ENCODE assay signal across 18 cellular contexts in genomic region chr17:2745317-2746037, GRCh38. TPM values are rescaled to one million over a fixed set of nuclear protein-coding genes. Genes with fewer than 3 reads are reported as not detected.
"Had no signal": no experiment of that assay in that cellular context is flagged by ENCODE, and none has a peak within 500 bp of the region (broad histone marks: within the 10 kb centered on the region; RNA-seq: fewer than 3 reads in every experiment).

No MANE protein-coding gene starts in this region.

- H3K27ac ChIP-seq: epithelial cell of prostate, parathyroid adenoma, right lobe of liver, spleen, upper lobe of left lung had no signal

- H3K4me1 Mint-ChIP-seq: activated CD4-positive, alpha-beta memory T cell treated with anti-CD3 and anti-CD28 coated beads, Interleukin-2, amount 10 ng/mL, durations not matched to agents 7 days and 5 days; activated CD4-positive, alpha-beta T cell treated with anti-CD3 and anti-CD28 coated beads for 36 hours; activated naive CD8-positive, alpha-beta T cell treated with anti-CD3 and anti-CD28 coated beads, Interleukin-2, amount 10 ng/mL, durations not matched to agents 7 days and 5 days; stimulated activated naive B cell treated with anti-CD40 and anti-IgM and Interleukin-4, amounts not matched to agents 10 μg/mL and 1 μg/mL and 100 μg/mL, for 72 hours had no signal

- ATAC-seq: activated CD4-positive, alpha-beta T cell treated with anti-CD3 and anti-CD28 coated beads for 36 hours; activated T-cell treated with anti-CD3 and anti-CD28 coated beads, Interleukin-2, amount 50 U/mL, for 72 hours; right lobe of liver; stimulated activated naive B cell treated with anti-CD40 and anti-IgM and Interleukin-4, amounts not matched to agents 10 μg/mL and 1 μg/mL and 100 μg/mL, for 72 hours had no signal

- H3K27ac Mint-ChIP-seq: activated CD4-positive, alpha-beta memory T cell treated with anti-CD3 and anti-CD28 coated beads, Interleukin-2, amount 10 ng/mL, durations not matched to agents 7 days and 5 days; activated CD4-positive, alpha-beta T cell treated with anti-CD3 and anti-CD28 coated beads for 36 hours; activated naive CD8-positive, alpha-beta T cell treated with anti-CD3 and anti-CD28 coated beads, Interleukin-2, amount 10 ng/mL, durations not matched to agents 7 days and 5 days; activated T-cell treated with anti-CD3 and anti-CD28 coated beads, Interleukin-2, amount 50 U/mL, for 72 hours; stimulated activated naive B cell treated with anti-CD40 and anti-IgM and Interleukin-4, amounts not matched to agents 10 μg/mL and 1 μg/mL and 100 μg/mL, for 72 hours had no signal

- H3K9ac ChIP-seq: parathyroid adenoma had no signal

- H3K36me3 ChIP-seq: right lobe of liver, spleen, upper lobe of left lung had no signal

- H3K79me2 ChIP-seq: parathyroid adenoma had no signal

- H3K9me3 Mint-ChIP-seq: activated CD4-positive, alpha-beta memory T cell treated with anti-CD3 and anti-CD28 coated beads, Interleukin-2, amount 10 ng/mL, durations not matched to agents 7 days and 5 days; activated naive CD8-positive, alpha-beta T cell treated with anti-CD3 and anti-CD28 coated beads, Interleukin-2, amount 10 ng/mL, durations not matched to agents 7 days and 5 days; activated T-cell treated with anti-CD3 and anti-CD28 coated beads, Interleukin-2, amount 50 U/mL, for 72 hours; neural crest cell; stimulated activated naive B cell treated with anti-CD40 and anti-IgM and Interleukin-4, amounts not matched to agents 10 μg/mL and 1 μg/mL and 100 μg/mL, for 72 hours had no signal

- H3K36me3 Mint-ChIP-seq: activated naive CD8-positive, alpha-beta T cell treated with anti-CD3 and anti-CD28 coated beads, Interleukin-2, amount 10 ng/mL, durations not matched to agents 7 days and 5 days; stimulated activated naive B cell treated with anti-CD40 and anti-IgM and Interleukin-4, amounts not matched to agents 10 μg/mL and 1 μg/mL and 100 μg/mL, for 72 hours had no signal

- H3K9me3 ChIP-seq: right lobe of liver, spleen, upper lobe of left lung had no signal

- H3K4me1 ChIP-seq: parathyroid adenoma had no signal

- H3K4me3 ChIP-seq: right lobe of liver, spleen, upper lobe of left lung had no signal

- H3K4me3 Mint-ChIP-seq: activated CD4-positive, alpha-beta memory T cell treated with anti-CD3 and anti-CD28 coated beads, Interleukin-2, amount 10 ng/mL, durations not matched to agents 7 days and 5 days; activated CD4-positive, alpha-beta T cell treated with anti-CD3 and anti-CD28 coated beads for 36 hours; activated naive CD8-positive, alpha-beta T cell treated with anti-CD3 and anti-CD28 coated beads, Interleukin-2, amount 10 ng/mL, durations not matched to agents 7 days and 5 days; activated T-cell treated with anti-CD3 and anti-CD28 coated beads, Interleukin-2, amount 50 U/mL, for 72 hours; neural crest cell; stimulated activated naive B cell treated with anti-CD40 and anti-IgM and Interleukin-4, amounts not matched to agents 10 μg/mL and 1 μg/mL and 100 μg/mL, for 72 hours had no signal

- DNase-seq: activated CD4-positive, alpha-beta memory T cell treated with anti-CD3 and anti-CD28 coated beads, Interleukin-2, amount 10 ng/mL, durations not matched to agents 7 days and 5 days; activated CD4-positive, alpha-beta T cell treated with anti-CD3 and anti-CD28 coated beads for 36 hours; activated CD8-positive, alpha-beta memory T cell treated with anti-CD3 and anti-CD28 coated beads, Interleukin-2, amount 50 U/mL, for 4 hours; activated naive CD8-positive, alpha-beta T cell treated with anti-CD3 and anti-CD28 coated beads, Interleukin-2, amount 10 ng/mL, durations not matched to agents 7 days and 5 days; activated T-cell treated with anti-CD3 and anti-CD28 coated beads, Interleukin-2, amount 50 U/mL, for 72 hours; cortex of kidney; effector CD8-positive, alpha-beta T cell; right lobe of liver; spleen; stimulated activated CD4-positive, alpha-beta T cell treated with anti-CD3 and anti-CD28 coated beads, Interleukin-1b, Interleukin-23, amount 100 ng/mL, for 48 hours; stimulated activated naive B cell treated with anti-CD40 and anti-IgM and Interleukin-4, amounts not matched to agents 10 μg/mL and 1 μg/mL and 100 μg/mL, for 72 hours; T-helper 9 cell; upper lobe of left lung had no signal

- H2AFZ ChIP-seq: parathyroid adenoma had no signal

RNA-seq across cellular contexts. Expression of gene CCDC92B, which starts 4.0 kb away (rescaled TPM):
- total RNA-seq: activated CD4-positive, alpha-beta T cell treated with anti-CD3 and anti-CD28 coated beads for 36 hours; lung microvascular endothelial cell; right lobe of liver; subcutaneous adipose tissue had no signal
